8 cellular contexts compared by ENCODE assay signal in genomic region chr19:45059258-45059965, GRCh38. TPM values are rescaled to one million over a fixed set of nuclear protein-coding genes. Genes with fewer than 3 reads are reported as not detected.
DNase-seq lines count a peak whose midpoint lies in the region; ATAC-seq and TF ChIP-seq lines count a peak whose summit lies in the region.

No MANE protein-coding gene starts in this region.

- ATAC-seq in CD8-positive, alpha-beta T cell, result peak; percentile 90
- ATAC-seq in lower lobe of right lung, result peak; percentile 74 to 87
- ATAC-seq in GM21786 (IDR thresholded peaks at IDR 0.05; ENCODE audit: unreplicated experiment), result no peak

- H3K9me3 ChIP-seq in CD8-positive, alpha-beta T cell (ENCODE audit: low read length), result no peaks in the 10 kb centered on the region
- no peaks in the 10 kb centered on the region for H3K9me3 ChIP-seq in HEK293 (ENCODE audit: control insufficient read depth, insufficient read depth, low read depth, low read length)
- H3K9me3 ChIP-seq in lower lobe of right lung, result no peaks in the 10 kb centered on the region

- peak; percentile 81 for TF ChIP-seq CTCF in CD8-positive, alpha-beta T cell (IDR thresholded peaks at IDR 0.05)
- TF ChIP-seq CTCF in HEK293 (tag by site-specific recombination; IDR thresholded peaks at IDR 0.05), result peak; percentile 81; the same call in 1 of the 2 replicates
- peak; percentile 82 for TF ChIP-seq CTCF in lower lobe of right lung (IDR thresholded peaks at IDR 0.05)

- H3K27me3 Mint-ChIP-seq in CD8-positive, alpha-beta T cell (ENCODE audit: low read depth), result no peaks in the 10 kb centered on the region
- no peaks in the 10 kb centered on the region for H3K27me3 Mint-ChIP-seq in activated CD4-positive, alpha-beta memory T cell treated with anti-CD3 and anti-CD28 coated beads for 36 hours

- peaks cover 84% of the 10 kb centered on the region for H3K36me3 Mint-ChIP-seq in CD8-positive, alpha-beta T cell
- peaks cover 38% of the 10 kb centered on the region for H3K36me3 Mint-ChIP-seq in activated CD4-positive, alpha-beta memory T cell treated with anti-CD3 and anti-CD28 coated beads for 36 hours

- CTCF ChIA-PET in CD8-positive, alpha-beta T cell (lab: Charles Lee), result interaction anchor here (0.6 to 3.0 kb wide), 25 partner anchors 9 to 155 kb away, joined by 3 to 23 read pairs (median 4); partner anchors contain the start of gene APOE
- CTCF ChIA-PET in HEK293 (lab: Yijun Ruan, JAX), result interaction anchor here (0.5 to 3.9 kb wide), 45 partner anchors 8 to 711 kb away, joined by 3 to 65 read pairs (median 4); partner anchors contain the start of genes APOE, CLASRP, GEMIN7 and PPP1R37
- CTCF ChIA-PET in activated CD4-positive, alpha-beta memory T cell treated with anti-CD3 and anti-CD28 coated beads for 36 hours (lab: Charles Lee), result interaction anchor here (0.5 to 2.5 kb wide), 36 partner anchors 9 to 1644 kb away, joined by 3 to 48 read pairs (median 4); partner anchors contain the start of genes APOE, CLASRP, GEMIN7 and RELB

- no peaks in the 10 kb centered on the region for H3K9me3 Mint-ChIP-seq in CD8-positive, alpha-beta T cell
- H3K9me3 Mint-ChIP-seq in activated CD4-positive, alpha-beta memory T cell treated with anti-CD3 and anti-CD28 coated beads for 36 hours, result no peaks in the 10 kb centered on the region

- peaks cover 3% of the 10 kb centered on the region for H3K4me1 Mint-ChIP-seq in CD8-positive, alpha-beta T cell (ENCODE audit: low read depth)
- no peaks in the 10 kb centered on the region for H3K4me1 Mint-ChIP-seq in activated CD4-positive, alpha-beta memory T cell treated with anti-CD3 and anti-CD28 coated beads for 36 hours (ENCODE audit: low read depth)

- no peak overlapping the region for H3K4me3 Mint-ChIP-seq in CD8-positive, alpha-beta T cell
- H3K4me3 Mint-ChIP-seq in activated CD4-positive, alpha-beta memory T cell treated with anti-CD3 and anti-CD28 coated beads for 36 hours, result no peak overlapping the region

- H3K4me3 ChIP-seq in CD8-positive, alpha-beta T cell (ENCODE audit: low read depth, low read length), result no peak overlapping the region
- H3K4me3 ChIP-seq in HEK293 (ENCODE audit: low read depth, low read length) (no peak overlapping the region), lower lobe of right lung (no peak overlapping the region)

- H3K27ac ChIP-seq in CD8-positive, alpha-beta T cell (ENCODE audit: low read depth, low read length), result no peak overlapping the region
- H3K27ac ChIP-seq in HEK293 (ENCODE audit: extremely low read depth, low read depth, low read length) (no peak overlapping the region), lower lobe of right lung (no peak overlapping the region)

- intact Hi-C loops in CD8-positive, alpha-beta T cell (cut with DNase I, micrococcal nuclease), result loop anchor here (1.0 to 10.0 kb wide), 6 partner anchors 20 to 255 kb away; partner anchors contain the start of genes BCAM (in 1 of the 2) and GEMIN7 (in 1 of the 2)
- intact Hi-C loops in activated CD4-positive, alpha-beta memory T cell treated with anti-CD3 and anti-CD28 coated beads for 36 hours (cut with micrococcal nuclease), result loop anchor here (1.0 kb wide), 2 partner anchors 42 to 70 kb away; no protein-coding TSS in a partner anchor
- intact Hi-C loops in lower lobe of right lung (cut with DNase I), result no loop called here

- POLR2A ChIA-PET in CD8-positive, alpha-beta T cell (lab: Charles Lee), result no interaction called here
- POLR2A ChIA-PET in HEK293 (lab: Yijun Ruan, JAX), result interaction anchor here (0.6 to 2.2 kb wide), 10 partner anchors 9 to 280 kb away, joined by 3 to 14 read pairs (median 4); partner anchors contain the start of genes BLOC1S3, CLASRP, GEMIN7 and PPP1R37
- POLR2A ChIA-PET in activated CD4-positive, alpha-beta memory T cell treated with anti-CD3 and anti-CD28 coated beads for 36 hours (lab: Charles Lee), result interaction anchor here (0.5 to 1.5 kb wide), 2 partner anchors 19 to 160 kb away, joined by 3 to 4 read pairs; partner anchors contain the start of gene GEMIN7

- no peaks in the 10 kb centered on the region for H3K4me1 ChIP-seq in CD8-positive, alpha-beta T cell (ENCODE audit: insufficient read depth, low read length)
- H3K4me1 ChIP-seq in HEK293 (ENCODE audit: control insufficient read depth, insufficient read depth, low read length), result no peaks in the 10 kb centered on the region
- H3K4me1 ChIP-seq in lower lobe of right lung, result no peaks in the 10 kb centered on the region

- peaks cover 66% of the 10 kb centered on the region for H3K36me3 ChIP-seq in CD8-positive, alpha-beta T cell (ENCODE audit: insufficient read depth, low read length)
- H3K36me3 ChIP-seq in HEK293 (ENCODE audit: control insufficient read depth in 2 of 2, insufficient read depth in 1 of 2, low read length in 2 of 2) (peaks cover 72 to 96% of the 10 kb centered on the region in 2 experiments), lower lobe of right lung (peaks cover 100% of the 10 kb centered on the region)

- peak; percentile 73 to 92 (median 82) for DNase-seq in CD8-positive, alpha-beta T cell
- peak; percentile 71 for DNase-seq in NCI-H69 (lab: John Stamatoyannopoulos, UW)
- peak; percentile 87 for DNase-seq in activated CD4-positive, alpha-beta memory T cell treated with anti-CD3 and anti-CD28 coated beads for 36 hours
- DNase-seq in dermis blood vessel endothelial cell, result peak; percentile 90
- peak; percentile 73 for DNase-seq in lower lobe of right lung
- DNase-seq in stimulated activated CD8-positive, alpha-beta memory T cell treated with anti-CD3 and anti-CD28 coated beads, Interleukin-12 subunit alpha, Interleukin-12 subunit beta, amount 100 ng/mL, for 4 hours (ENCODE audit: low read depth), result peak; percentile 60

- no peaks in the 10 kb centered on the region for H3K27me3 ChIP-seq in CD8-positive, alpha-beta T cell (ENCODE audit: insufficient read depth, low read length)
- no peaks in the 10 kb centered on the region for H3K27me3 ChIP-seq in lower lobe of right lung (ENCODE audit: low read depth)

- peak overlapping the region; percentile 41 for H3K27ac Mint-ChIP-seq in CD8-positive, alpha-beta T cell
- no peak overlapping the region for H3K27ac Mint-ChIP-seq in activated CD4-positive, alpha-beta memory T cell treated with anti-CD3 and anti-CD28 coated beads for 36 hours

TF ChIP-seq in HEK293, 187 proteins besides CTCF, POLR2A, EP300 and RAD21 (continues in another document):
- TF ChIP-seq KLF16 (tag by site-specific recombination; IDR thresholded peaks at IDR 0.05), result peak; percentile 43; the same call in 1 of the 2 replicates
- TF ChIP-seq ZNF169 (tag by site-specific recombination; IDR thresholded peaks at IDR 0.05), result no peak
- no peak for TF ChIP-seq ZNF544 (tag by site-specific recombination; IDR thresholded peaks at IDR 0.05)
- peak; percentile 61; the same call in 1 of the 2 replicates for TF ChIP-seq ZNF660 (tag by site-specific recombination; IDR thresholded peaks at IDR 0.05)
- no peak for TF ChIP-seq ZNF223 (tag by site-specific recombination; IDR thresholded peaks at IDR 0.05)
- no peak for TF ChIP-seq PRDM1 (tag by site-specific recombination; IDR thresholded peaks at IDR 0.05)
- no peak for TF ChIP-seq ZBTB49 (tag by site-specific recombination; IDR thresholded peaks at IDR 0.05; ENCODE audit: low read depth)

RNA-seq across cellular contexts. Expression of gene ZNF296, which starts 16.9 kb away (rescaled TPM):
- 1 to 10 TPM; 2.6 to 3.4 TPM for total RNA-seq in CD8-positive, alpha-beta T cell
- 1 to 10 TPM; 3.2 to 3.6 TPM for total RNA-seq in activated CD4-positive, alpha-beta memory T cell treated with anti-CD3 and anti-CD28 coated beads for 36 hours
- total RNA-seq in dermis blood vessel endothelial cell (0.17 and 0.51 TPM in 2 replicates), lower lobe of right lung (1.7 TPM)

RNA-seq across cellular contexts. Expression of gene GEMIN7, which starts 19.6 kb away (rescaled TPM):
- 1 to 10 TPM; 7.2 to 7.7 TPM for total RNA-seq in CD8-positive, alpha-beta T cell
- 10 to 100 TPM; 29.8 to 30.1 TPM for total RNA-seq in activated CD4-positive, alpha-beta memory T cell treated with anti-CD3 and anti-CD28 coated beads for 36 hours
- total RNA-seq in dermis blood vessel endothelial cell (25.5 and 33.2 TPM in 2 replicates), lower lobe of right lung (16.1 TPM)

RNA-seq across cellular contexts. Expression of gene CLASRP, which starts 20.6 kb away (rescaled TPM):
- 100 to 1,000 TPM; 144 to 153 TPM for total RNA-seq in CD8-positive, alpha-beta T cell
- total RNA-seq in activated CD4-positive, alpha-beta memory T cell treated with anti-CD3 and anti-CD28 coated beads for 36 hours, result 10 to 100 TPM; 89.6 to 98.4 TPM
- 13.8 and 16.0 TPM in 2 replicates for total RNA-seq in dermis blood vessel endothelial cell
- 71.7 TPM for total RNA-seq in lower lobe of right lung

RNA-seq across cellular contexts. Expression of gene PPP1R37, which starts 33.6 kb away (rescaled TPM):
- total RNA-seq in CD8-positive, alpha-beta T cell, result 10 to 100 TPM; 19.3 to 19.9 TPM
- total RNA-seq in activated CD4-positive, alpha-beta memory T cell treated with anti-CD3 and anti-CD28 coated beads for 36 hours, result 10 to 100 TPM; 12.7 to 13.1 TPM
- total RNA-seq in dermis blood vessel endothelial cell (31.1 and 39.7 TPM in 2 replicates), lower lobe of right lung (29.1 TPM)

RNA-seq across cellular contexts. Expression of gene RELB, which starts 58.1 kb away (rescaled TPM):
- 100 to 1,000 TPM; 168 to 179 TPM for total RNA-seq in CD8-positive, alpha-beta T cell
- 10 to 100 TPM; 62.4 to 63.1 TPM for total RNA-seq in activated CD4-positive, alpha-beta memory T cell treated with anti-CD3 and anti-CD28 coated beads for 36 hours
- 16.8 and 18.4 TPM in 2 replicates for total RNA-seq in dermis blood vessel endothelial cell
- 12.2 TPM for total RNA-seq in lower lobe of right lung
